33 cellular contexts compared by ENCODE assay signal in the genomic region with DNA sequence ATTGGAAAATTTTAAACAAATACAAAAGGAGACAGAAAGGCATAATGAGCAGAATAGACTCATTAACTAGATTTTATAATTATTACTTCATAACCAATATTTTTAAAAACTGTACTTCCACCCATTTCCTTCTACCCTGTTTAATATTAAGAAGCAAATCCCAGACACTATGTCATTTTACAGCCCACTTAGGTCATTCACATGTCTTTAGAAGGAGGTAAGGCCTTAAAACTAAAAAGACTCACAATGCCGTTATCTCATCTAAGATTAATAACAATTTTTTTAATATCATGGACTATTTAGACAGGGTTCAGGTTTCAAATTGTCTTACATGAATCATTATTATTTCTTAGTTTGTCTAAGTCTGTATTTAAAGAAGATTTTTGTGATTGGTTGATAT.
"Had no signal": no experiment of that assay in that cellular context is flagged by ENCODE, and none has a peak within 500 bp of the region (broad histone marks: within the 10 kb centered on the region; RNA-seq: fewer than 3 reads in every experiment).

No MANE protein-coding gene starts in this region.

- DNase-seq: Karpas-422, Kasumi-1, MG63, MM.1S, MV-4-11, NCI-H1048, NCI-H1092, NCI-H1092 treated with DMSO at 0.1 percent for 48 hours, NCI-H1105, NCI-H1105 treated with DMSO at 0.1 percent for 48 hours, NCI-H1417, NCI-H1417 treated with DMSO at 0.1 percent for 48 hours, NCI-H1436, NCI-H1436 treated with DMSO at 0.1 percent for 48 hours, NCI-H146, NCI-H1694, NCI-H1694 treated with DMSO at 0.1 percent for 48 hours, NCI-H187, NCI-H187 treated with DMSO at 0.1 percent for 48 hours, NCI-H1930, NCI-H2029, NCI-H2029 treated with DMSO at 0.1 percent for 48 hours, NCI-H2081, NCI-H2081 treated with DMSO at 0.1 percent for 48 hours, NCI-H2107, NCI-H2171, NCI-H2171 treated with DMSO at 0.1 percent for 48 hours, NCI-H2227 treated with DMSO at 0.1 percent for 48 hours, NCI-H226, NCI-H345, NCI-H446, NCI-H446 treated with DMSO at 0.1 percent for 48 hours, NCI-H510A had no signal
